ENCODE assay signal across 11 cellular contexts in genomic region chr16:69326172-69326873, GRCh38. TPM values are rescaled to one million over a fixed set of nuclear protein-coding genes. Genes with fewer than 3 reads are reported as not detected.
DNase-seq lines count a peak whose midpoint lies in the region; ATAC-seq and TF ChIP-seq lines count a peak whose summit lies in the region.
"Had no signal": no experiment of that assay in that cellular context is flagged by ENCODE, and none has a peak within 500 bp of the region (broad histone marks: within the 10 kb centered on the region; RNA-seq: fewer than 3 reads in every experiment).

No MANE protein-coding gene starts in this region.

- H3K27me3 Mint-ChIP-seq in T-helper 17 cell = no peaks in the 10 kb centered on the region
- H3K27me3 Mint-ChIP-seq in mesothelial cell of epicardium (ENCODE audit: low read depth) = no peaks in the 10 kb centered on the region

- H3K4me1 Mint-ChIP-seq in T-helper 17 cell = peaks cover 35% of the 10 kb centered on the region
- H3K4me1 Mint-ChIP-seq in mesothelial cell of epicardium = peaks cover 17% of the 10 kb centered on the region

- no peak overlapping the region for H3K9ac ChIP-seq in DND-41 (ENCODE audit: low read depth, low read length)

- peaks cover 57% of the 10 kb centered on the region for H3K4me1 ChIP-seq in DND-41 (ENCODE audit: insufficient read depth, low read length)

- H3K4me3 ChIP-seq in DND-41 (ENCODE audit: low read depth in 1 of 2, low read length in 2 of 2) = peak overlapping the region in 1 of 2 experiments; percentile 39; a peak in 3 of 4 replicates

- no peaks in the 10 kb centered on the region for H3K9me3 Mint-ChIP-seq in mesothelial cell of epicardium

- H3K4me2 ChIP-seq in DND-41 (ENCODE audit: insufficient read depth, low read length) = peak overlapping the region; percentile 94

- peaks cover 78% of the 10 kb centered on the region for H4K20me1 ChIP-seq in DND-41 (ENCODE audit: insufficient read depth, low read length)

- H3K36me3 Mint-ChIP-seq in T-helper 17 cell (ENCODE audit: low read depth) (no peaks in the 10 kb centered on the region), mesothelial cell of epicardium (peaks cover 16% of the 10 kb centered on the region)

- DNase-seq in DND-41 (no peak), T-helper 17 cell (no peak), mesothelial cell of epicardium (ENCODE audit: low spot score in 2 of 2, unreplicated experiment in 2 of 2) (no peak), DMS114 treated with DMSO at 0.1 percent for 48 hours (lab: John Stamatoyannopoulos, UW; ENCODE audit: unreplicated experiment) (no peak), SIG-M5 (lab: John Stamatoyannopoulos, UW) (no peak)
- DNase-seq: activated CD4-positive, alpha-beta T cell treated with anti-CD3 and anti-CD28 coated beads for 48 hours; GDM1; NCI-H69; stimulated activated CD4-positive, alpha-beta T cell treated with anti-CD3 and anti-CD28 coated beads, Interleukin-4, amount 100 ng/mL, for 4 hours had no signal

- H3K4me3 Mint-ChIP-seq in T-helper 17 cell (peak overlapping the region; percentile 21), mesothelial cell of epicardium (no peak overlapping the region)

- H3K79me2 ChIP-seq in DND-41 (ENCODE audit: insufficient read depth, low read length) = peaks cover 96% of the 10 kb centered on the region

- TF ChIP-seq CTCF in DND-41 (IDR thresholded peaks at IDR 0.05; ENCODE audit: borderline replicate concordance, extremely low read depth, low read length, poor library complexity, severe bottlenecking) (no peak), mesothelial cell of epicardium (IDR thresholded peaks at IDR 0.05; ENCODE audit: unreplicated experiment) (no peak)

- H3K27me3 ChIP-seq in DND-41 (ENCODE audit: insufficient read depth, low read length, poor library complexity) = no peaks in the 10 kb centered on the region

- ATAC-seq in DND-41 (ENCODE audit: insufficient read depth, low read depth) = no peak
- no peak for ATAC-seq in T-helper 17 cell
- ATAC-seq in GM18858 (IDR thresholded peaks at IDR 0.05; ENCODE audit: unreplicated experiment) = no peak

- peak overlapping the region; percentile 29 for H3K27ac Mint-ChIP-seq in T-helper 17 cell
- H3K27ac Mint-ChIP-seq in mesothelial cell of epicardium = peak overlapping the region; percentile 34

- 0 out of 2 replicates have a peak overlapping the region, but pooled peaks have one; percentile 6 for H3K27ac ChIP-seq in DND-41 (ENCODE audit: low read length)

- no peak overlapping the region for H2AFZ ChIP-seq in DND-41 (ENCODE audit: low read depth, low read length)

- peaks cover 76% of the 10 kb centered on the region for H3K36me3 ChIP-seq in DND-41 (ENCODE audit: insufficient read depth, low read length)

- H3K9me3 ChIP-seq in DND-41 (ENCODE audit: insufficient read depth, low read length, severe bottlenecking) (no peaks in the 10 kb centered on the region), T-helper 17 cell (ENCODE audit: control insufficient read depth, low read length, poor library complexity, severe bottlenecking) (no peaks in the 10 kb centered on the region)

RNA-seq across cellular contexts. Expression of gene PDF, which starts 4.1 kb away (rescaled TPM):
- total RNA-seq in T-helper 17 cell = 1 to 10 TPM; 4.1 to 4.3 TPM
- 13.5 to 14.1 TPM (median 13.6 TPM) in 3 replicates for total RNA-seq in mesothelial cell of epicardium

RNA-seq across cellular contexts. Expression of gene COG8, which starts 13.0 kb away (rescaled TPM):
- total RNA-seq in T-helper 17 cell (10 to 100 TPM; 21.7 to 22.8 TPM), mesothelial cell of epicardium (48.2 to 49.4 TPM (median 49.0 TPM) in 3 replicates)

RNA-seq across cellular contexts. Expression of gene NIP7, which starts 13.2 kb away (rescaled TPM):
- total RNA-seq in T-helper 17 cell (10 to 100 TPM; 28.5 to 29.7 TPM), mesothelial cell of epicardium (27.2 to 31.4 TPM (median 30.5 TPM) in 3 replicates)

RNA-seq across cellular contexts. Expression of gene VPS4A, which starts 15.2 kb away (rescaled TPM):
- total RNA-seq in T-helper 17 cell (10 to 100 TPM; 43.8 to 53.7 TPM), mesothelial cell of epicardium (28.0 to 30.3 TPM (median 29.8 TPM) in 3 replicates)

RNA-seq across cellular contexts. Expression of gene TMED6, which starts 25.3 kb away (rescaled TPM):
- total RNA-seq in T-helper 17 cell (under 1 TPM in 1 of 2 donors, not detected in 1; 0.75 TPM), mesothelial cell of epicardium (1.2 to 1.7 TPM (median 1.4 TPM) in 3 replicates)
- total RNA-seq: lower leg skin had no signal
